In the genomic region with DNA sequence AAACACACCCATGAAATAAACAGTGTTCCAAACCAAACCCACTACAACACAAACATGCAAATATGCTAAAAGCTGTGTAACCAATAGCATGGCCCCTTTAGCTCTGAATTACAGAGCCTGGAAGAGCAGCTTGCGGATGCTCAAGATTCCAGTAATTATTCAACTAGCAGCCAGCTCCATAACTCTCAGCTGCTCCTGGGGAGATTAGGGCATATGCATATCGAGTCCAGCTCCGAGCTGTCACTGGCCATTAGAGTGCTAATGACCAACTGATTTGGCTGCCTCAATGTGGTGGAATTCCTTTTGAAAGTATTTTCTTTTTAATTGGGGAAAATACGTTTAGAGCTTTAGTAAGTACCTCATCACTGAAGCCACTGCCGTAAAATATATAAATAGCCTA, we compare ENCODE assay signal across 18 cellular contexts.
A peak's percentile ranks its signal among the peaks of the same experiment; 100 is the strongest.
DNase-seq lines count a peak whose midpoint lies in the region; ATAC-seq, FAIRE-seq and TF ChIP-seq lines count a peak whose summit lies in the region.
"Had no signal": no experiment of that assay in that cellular context is flagged by ENCODE, and none has a peak within 500 bp of the region (broad histone marks: within the 10 kb centered on the region; RNA-seq: fewer than 3 reads in every experiment).

No MANE protein-coding gene starts in this region.

- POLR2A ChIA-PET in HepG2 (lab: Yijun Ruan, JAX), result no interaction called here

- no TSS peak for BruUV-seq in HepG2 (replicated peaks; lab: Mats Ljungman, UMichigan)

- in situ Hi-C loops in HepG2 (cut with HindIII; ENCODE audit: extremely low pct_ligation_motif_present, low pct_unique_long_range_greater_than_20kb), result no loop called here

- ATAC-seq in HepG2 (no peak), HG03521 (IDR thresholded peaks at IDR 0.05; ENCODE audit: unreplicated experiment) (no peak)
- ATAC-seq: CD8-positive, alpha-beta T cell had no signal

- no peak for TF ChIP-seq CTCF in prostate gland (IDR thresholded peaks at IDR 0.05)
- TF ChIP-seq CTCF in HepG2 (CRISPR knock-in tag; IDR thresholded peaks at IDR 0.05), result no peak

- intact Hi-C loops in prostate gland (cut with DNase I), result no loop called here
- intact Hi-C loops in HepG2 (cut with micrococcal nuclease; ENCODE audit: unreplicated experiment), result no loop called here

- H3K36me3 ChIP-seq in HUES64 (ENCODE audit: insufficient read depth, low read length) (no peaks in the 10 kb centered on the region), prostate gland (no peaks in the 10 kb centered on the region), HepG2 (replicated peaks in 1 of 2; ENCODE audit: control insufficient read depth in 1 of 2, insufficient read depth in 2 of 2, low read length in 2 of 2) (no peaks in the 10 kb centered on the region)
- H3K36me3 ChIP-seq: SJSA1 had no signal

- H2AFZ ChIP-seq in HepG2 (ENCODE audit: low read length), result no peak overlapping the region

- DNase-seq in DMS 273 (lab: John Stamatoyannopoulos, UW; ENCODE audit: unreplicated experiment) (peak; percentile 60), DMS 273 treated with DMSO at 0.1 percent for 48 hours (lab: John Stamatoyannopoulos, UW) (no peak), cerebellar cortex (ENCODE audit: low spot score) (peak; percentile 43), retina (peak; percentile 60), prostate gland (ENCODE audit: low spot score) (no peak), HepG2 (ENCODE audit: low spot score) (no peak)
- DNase-seq: ACHN; CD8-positive, alpha-beta T cell; GF-D8; NCI-H446 treated with DMSO at 0.1 percent for 48 hours; NCI-H526 treated with DMSO at 0.1 percent for 48 hours had no signal

- H3K79me2 ChIP-seq in HepG2 (ENCODE audit: insufficient read depth, low read length), result no peaks in the 10 kb centered on the region

- no peak overlapping the region for H3K9ac ChIP-seq in HUES64 (ENCODE audit: low read depth, low read length)
- H3K9ac ChIP-seq in HepG2 (ENCODE audit: insufficient read depth, low read depth, low read length), result no peak overlapping the region

- no peak for TF ChIP-seq EP300 in HepG2 (IDR thresholded peaks at IDR 0.05; ENCODE audit: low read depth in 2 of 2, low read length in 2 of 2)
- no peak for TF ChIP-seq EP300 in HepG2 (CRISPR knock-in tag; IDR thresholded peaks at IDR 0.05; ENCODE audit: borderline replicate concordance)

- H3K4me3 ChIP-seq in HUES64 (ENCODE audit: low read length) (no peak overlapping the region), prostate gland (no peak overlapping the region), HepG2 (replicated peaks in 1 of 3; ENCODE audit: insufficient read depth in 1 of 3, low read depth in 2 of 3, low read length in 3 of 3) (no peak overlapping the region)
- H3K4me3 ChIP-seq: SJSA1 had no signal

- TF ChIP-seq RAD21 in HepG2 (CRISPR knock-in tag; IDR thresholded peaks at IDR 0.05), result no peak

- H3K27ac ChIP-seq in HUES64 (ENCODE audit: low read depth, low read length), result peak overlapping the region; percentile 3; the same call in 1 of the 2 replicates
- H3K27ac ChIP-seq in prostate gland, result no peak overlapping the region
- H3K27ac ChIP-seq in HepG2 (ENCODE audit: extremely low read length, insufficient read depth, low read length), result no peak overlapping the region
- H3K27ac ChIP-seq: 22Rv1, SJSA1 had no signal

- CTCF ChIA-PET in HepG2 (lab: Yijun Ruan, JAX; ENCODE audit: low intra/inter-chr PET ratio, low total read pairs), result no interaction called here

- no peak for TF ChIP-seq POLR2A in prostate gland (IDR thresholded peaks at IDR 0.05)
- TF ChIP-seq POLR2A in HepG2 (IDR thresholded peaks at IDR 0.05; ENCODE audit: insufficient read depth in 1 of 2, low read depth in 2 of 2, low read length in 2 of 2), result no peak

- H4K20me1 ChIP-seq in HepG2 (ENCODE audit: insufficient read depth, low read length), result no peaks in the 10 kb centered on the region

- no peaks in the 10 kb centered on the region for H3K27me3 ChIP-seq in HUES64 (ENCODE audit: insufficient read depth, low read length)
- H3K27me3 ChIP-seq in prostate gland (replicated peaks; ENCODE audit: insufficient read depth), result no peaks in the 10 kb centered on the region
- no peaks in the 10 kb centered on the region; a peak in 1 of 5 replicates for H3K27me3 ChIP-seq in HepG2 (ENCODE audit: control insufficient read depth in 1 of 2, insufficient read depth in 2 of 2, low read length in 2 of 2)
- H3K27me3 ChIP-seq: SJSA1 had no signal

- H3K9me3 ChIP-seq in HUES64 (ENCODE audit: insufficient read depth, low read depth, low read length) (no peaks in the 10 kb centered on the region), prostate gland (no peaks in the 10 kb centered on the region), HepG2 (ENCODE audit: low read length) (no peaks in the 10 kb centered on the region)
- H3K9me3 ChIP-seq: SJSA1 had no signal

- no peak overlapping the region for H3K4me2 ChIP-seq in HepG2 (ENCODE audit: low read depth, low read length)

- H3K4me1 ChIP-seq in HUES64 (ENCODE audit: insufficient read depth, low read length) (peaks cover 18% of the 10 kb centered on the region), prostate gland (replicated peaks) (peaks cover 2% of the 10 kb centered on the region), HepG2 (ENCODE audit: insufficient read depth, low read length) (peaks cover 12% of the 10 kb centered on the region)
- H3K4me1 ChIP-seq: SJSA1 had no signal

- 47% methylated on average over 3 of the region's 5 CpGs for WGBS in HUES64
- WGBS in prostate gland, result 42% methylated on average over 5 of the region's 5 CpGs
- 43% methylated on average over 5 of the region's 5 CpGs for WGBS in HepG2 (ENCODE audit: low lambda C conversion rate)

- FAIRE-seq in HepG2 (lab: Jason Lieb, UNC), result no peak
- FAIRE-seq: GM19239, HTR-8/SVneo, RCC 7860 had no signal

TF ChIP-seq in HepG2, 621 proteins besides CTCF, POLR2A, EP300 and RAD21:
- TF ChIP-seq ZNF350 (CRISPR knock-in tag; IDR thresholded peaks at IDR 0.05; ENCODE audit: borderline replicate concordance, low read depth), result no peak
- TF ChIP-seq MAFK (conservative IDR thresholded peaks at IDR 0.05 in 1 of 2, IDR thresholded peaks at IDR 0.05 in 1 of 2; ENCODE audit: low read length in 2 of 2), result no peak
- TF ChIP-seq CENPT (CRISPR knock-in tag; IDR thresholded peaks at IDR 0.05; ENCODE audit: low read depth), result no peak
- no peak for TF ChIP-seq SRSF1 (optimal IDR thresholded peaks at IDR 0.05; ENCODE audit: low read depth, low read length)
- TF ChIP-seq PCBP2 (optimal IDR thresholded peaks at IDR 0.05; ENCODE audit: low read depth, low read length, poor library complexity, severe bottlenecking), result no peak
- TF ChIP-seq ZNF253 (CRISPR knock-in tag; IDR thresholded peaks at IDR 0.05; ENCODE audit: borderline replicate concordance), result no peak
- TF ChIP-seq ZBTB21 (CRISPR knock-in tag; IDR thresholded peaks at IDR 0.05), result no peak

Comparison
In these comparisons a context has a peak if more than half of its experiments do, and no peak if none do; other contexts are left out.
1. DNase-seq: peak in DMS 273 (single experiment), cerebellar cortex (single experiment) and retina (single experiment); none in DMS 273 treated with DMSO at 0.1 percent for 48 hours (single experiment), prostate gland (single experiment) and HepG2 (single experiment).